1 cellular context compared by ENCODE assay signal in genomic region chr1:162629651-162630050, GRCh38.
TF ChIP-seq lines count a peak whose summit lies in the region.

No MANE protein-coding gene starts in this region.

TF ChIP-seq in GM12878, 131 proteins besides CTCF, POLR2A, EP300 and RAD21:
- TF ChIP-seq POU2F2 (IDR thresholded peaks at IDR 0.05; ENCODE audit: borderline replicate concordance, low read depth, low read length) (no peak), LARP7 (IDR thresholded peaks at IDR 0.05) (no peak), RELA (IDR thresholded peaks at IDR 0.05; ENCODE audit: borderline replicate concordance, partially characterized antibody) (no peak), FOS (IDR thresholded peaks at IDR 0.05; ENCODE audit: borderline replicate concordance, extremely low read depth, insufficient read length) (no peak), IRF5 (IDR thresholded peaks at IDR 0.05; ENCODE audit: borderline replicate concordance) (no peak), SMAD5 (IDR thresholded peaks at IDR 0.05; ENCODE audit: low read depth) (no peak), USF2 (IDR thresholded peaks at IDR 0.05; ENCODE audit: borderline replicate concordance, low read depth, low read length) (no peak), ATF7 (IDR thresholded peaks at IDR 0.05; ENCODE audit: low read depth) (no peak), POLR2AphosphoS5 (IDR thresholded peaks at IDR 0.05; ENCODE audit: low read length) (no peak), MYC (IDR thresholded peaks at IDR 0.05; ENCODE audit: insufficient read depth, insufficient read length, insufficient replicate concordance, low read length, severe bottlenecking) (no peak), RB1 (IDR thresholded peaks at IDR 0.05; ENCODE audit: borderline replicate concordance) (no peak), SKIL (IDR thresholded peaks at IDR 0.05; ENCODE audit: low read depth, poor library complexity, severe bottlenecking) (no peak), SUPT20H (IDR thresholded peaks at IDR 0.05; ENCODE audit: borderline replicate concordance, control insufficient read depth, low read depth, low read length) (no peak), BCL3 (IDR thresholded peaks at IDR 0.05; ENCODE audit: borderline replicate concordance, insufficient read depth, low read depth, low read length, poor library complexity, severe bottlenecking) (no peak), EZH2 (IDR thresholded peaks at IDR 0.05; ENCODE audit: borderline replicate concordance, control insufficient read depth, low read depth, low read length) (no peak), CBX5 (IDR thresholded peaks at IDR 0.05; ENCODE audit: low read depth) (no peak)
